In the genomic region with DNA sequence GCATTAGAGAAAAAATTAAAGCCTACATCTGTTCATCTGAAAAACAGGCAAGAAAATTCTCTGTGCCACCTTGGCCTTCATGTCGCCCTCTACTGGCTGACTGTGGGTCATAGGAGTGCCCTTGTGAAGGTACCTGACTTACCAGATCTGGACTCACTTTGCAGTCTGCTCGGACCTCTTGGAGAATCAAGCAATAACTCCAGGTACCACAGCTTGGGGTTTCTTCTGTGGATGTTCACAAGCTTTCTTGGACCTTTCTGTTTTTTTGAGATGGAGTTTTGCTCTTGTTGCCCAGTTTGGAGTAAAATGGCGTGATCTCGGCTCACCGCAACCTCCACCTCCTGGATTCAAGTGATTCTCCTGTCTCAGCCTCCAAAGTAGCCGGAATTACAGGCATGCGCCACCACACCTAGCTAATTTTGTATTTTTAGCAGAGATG, we compare ENCODE assay signal across 10 cellular contexts. TPM values are rescaled to one million over a fixed set of nuclear protein-coding genes. Genes with fewer than 3 reads are reported as not detected.
A peak's percentile ranks its signal among the peaks of the same experiment; 100 is the strongest.
DNase-seq lines count a peak whose midpoint lies in the region; ATAC-seq, FAIRE-seq and TF ChIP-seq lines count a peak whose summit lies in the region.
"Had no signal": no experiment of that assay in that cellular context is flagged by ENCODE, and none has a peak within 500 bp of the region (broad histone marks: within the 10 kb centered on the region; RNA-seq: fewer than 3 reads in every experiment).

No MANE protein-coding gene starts in this region.

- H3K9me3 ChIP-seq in Loucy (ENCODE audit: insufficient read depth, low read depth, low read length) (no peaks in the 10 kb centered on the region), tibial nerve (no peaks in the 10 kb centered on the region)

- no peaks in the 10 kb centered on the region for H3K9me2 ChIP-seq in Loucy (replicated peaks; ENCODE audit: low read depth, low read length)

- H3K36me3 ChIP-seq in Loucy (ENCODE audit: insufficient read depth, low read length) = no peaks in the 10 kb centered on the region
- H3K36me3 ChIP-seq in tibial nerve = no peaks in the 10 kb centered on the region

- no peak overlapping the region for H3K9ac ChIP-seq in Loucy (ENCODE audit: low read depth, low read length, poor library complexity, severe bottlenecking)

- TF ChIP-seq POLR2A in tibial nerve (IDR thresholded peaks at IDR 0.05) = no peak

- no peak for TF ChIP-seq EP300 in tibial nerve (IDR thresholded peaks at IDR 0.05)

- no peak for FAIRE-seq in D721Med (lab: Jason Lieb, UNC)

- H3K4me1 ChIP-seq in Loucy (ENCODE audit: insufficient read depth, low read length, poor library complexity, severe bottlenecking) = no peaks in the 10 kb centered on the region
- H3K4me1 ChIP-seq in tibial nerve = no peaks in the 10 kb centered on the region

- no peak overlapping the region for H3K4me2 ChIP-seq in Loucy (ENCODE audit: low read depth, low read length, poor library complexity, severe bottlenecking)

- TF ChIP-seq CTCF in D721Med (IDR thresholded peaks at IDR 0.05; ENCODE audit: insufficient read depth, missing control alignments) = peak; percentile 45
- peak; percentile 68 for TF ChIP-seq CTCF in Loucy (conservative IDR thresholded peaks at IDR 0.05; ENCODE audit: low read length)
- peak in 2 of 5 experiments; percentile 7 to 31 for TF ChIP-seq CTCF in tibial nerve (IDR thresholded peaks at IDR 0.05)

- H3K4me3 ChIP-seq in Loucy (ENCODE audit: low read length, poor library complexity, severe bottlenecking) (no peak overlapping the region), tibial nerve (no peak overlapping the region)

- no peaks in the 10 kb centered on the region for H3K79me2 ChIP-seq in Loucy (ENCODE audit: insufficient read depth, low read length)

- H3K27me3 ChIP-seq in Loucy (ENCODE audit: insufficient read depth, low read length, poor library complexity, severe bottlenecking) (no peaks in the 10 kb centered on the region), tibial nerve (peaks cover 0 to 3% of the 10 kb centered on the region in 2 donors)

- H4K20me1 ChIP-seq in Loucy (ENCODE audit: insufficient read depth, low read length, poor library complexity, severe bottlenecking) = no peaks in the 10 kb centered on the region

- intact Hi-C loops in posterior vena cava (cut with DNase I) = no loop called here

- ATAC-seq in HG03439 (IDR thresholded peaks at IDR 0.05; ENCODE audit: unreplicated experiment) = no peak

- H3K27ac ChIP-seq in tibial nerve = no peak overlapping the region

- DNase-seq in D721Med (ENCODE audit: insufficient read length, low spot score) = no peak
- peak; percentile 25 for DNase-seq in activated CD8-positive, alpha-beta memory T cell treated with anti-CD3 and anti-CD28 coated beads, Interleukin-2, amount 50 U/mL, for 4 hours
- peak; percentile 53 for DNase-seq in posterior vena cava (ENCODE audit: low spot score)
- DNase-seq in NCI-H2029 treated with DMSO at 0.1 percent for 48 hours (lab: John Stamatoyannopoulos, UW) = no peak
- no peak for DNase-seq in RKO (ENCODE audit: low spot score)
- DNase-seq in tibial nerve (ENCODE audit: low spot score in 2 of 2) = no peak
- DNase-seq: activated B cell treated with CpG ODN at 0.5 μM for 24 hours had no signal

- H2AFZ ChIP-seq in Loucy (ENCODE audit: low read length) = no peak overlapping the region

- no peaks in the 10 kb centered on the region for H3F3A ChIP-seq in Loucy (ENCODE audit: low read depth)

- WGBS in tibial nerve, 2 donors = 76% methylated on average over 7 of the region's 7 CpGs

RNA-seq across cellular contexts. Expression of a gene that starts 2.4 kb away (rescaled TPM):
- total RNA-seq in posterior vena cava (not detected), tibial nerve (not detected)
- total RNA-seq: activated B cell treated with CpG ODN at 0.5 μM for 24 hours, fibroblast of villous mesenchyme had no signal

RNA-seq across cellular contexts. Expression of a gene that starts 25.6 kb away (rescaled TPM):
- total RNA-seq in posterior vena cava = not detected
- total RNA-seq in tibial nerve = not detected
- total RNA-seq: activated B cell treated with CpG ODN at 0.5 μM for 24 hours, fibroblast of villous mesenchyme had no signal

RNA-seq across cellular contexts. Expression of a gene that starts 27.2 kb away (rescaled TPM):
- total RNA-seq in posterior vena cava (not detected), tibial nerve (not detected)
- total RNA-seq: activated B cell treated with CpG ODN at 0.5 μM for 24 hours, fibroblast of villous mesenchyme had no signal

RNA-seq across cellular contexts. Expression of a gene that starts 56.6 kb away (rescaled TPM):
- total RNA-seq in posterior vena cava (not detected), tibial nerve (not detected)
- total RNA-seq: activated B cell treated with CpG ODN at 0.5 μM for 24 hours, fibroblast of villous mesenchyme had no signal

RNA-seq across cellular contexts. Expression of a gene that starts 56.7 kb away (rescaled TPM):
- total RNA-seq in posterior vena cava (not detected), tibial nerve (not detected)
- total RNA-seq: activated B cell treated with CpG ODN at 0.5 μM for 24 hours, fibroblast of villous mesenchyme had no signal

Comparison
In these comparisons a context has a peak if more than half of its experiments do, and no peak if none do; other contexts are left out.
1. DNase-seq: peak in activated CD8-positive, alpha-beta memory T cell treated with anti-CD3 and anti-CD28 coated beads, Interleukin-2, amount 50 U/mL, for 4 hours (single experiment) and posterior vena cava (single experiment); none in D721Med (single experiment), NCI-H2029 treated with DMSO at 0.1 percent for 48 hours (single experiment), RKO (single experiment) and tibial nerve (0 of 2).